Comparison of ENCODE assay signal across 10 cellular contexts in genomic region chr1:27000817-27001460, GRCh38. TPM values are rescaled to one million over a fixed set of nuclear protein-coding genes. Genes with fewer than 3 reads are reported as not detected.
DNase-seq lines count a peak whose midpoint lies in the region; ATAC-seq and TF ChIP-seq lines count a peak whose summit lies in the region.
"Had no signal": no experiment of that assay in that cellular context is flagged by ENCODE, and none has a peak within 500 bp of the region (broad histone marks: within the 10 kb centered on the region; RNA-seq: fewer than 3 reads in every experiment).

No MANE protein-coding gene starts in this region.

- TF ChIP-seq CTCF in AG04449 (IDR thresholded peaks at IDR 0.05; ENCODE audit: insufficient read depth, low read length, missing control alignments) (no peak), RWPE1 (conservative IDR thresholded peaks at IDR 0.05; ENCODE audit: low read depth) (no peak), osteoblast (IDR thresholded peaks at IDR 0.05; ENCODE audit: extremely low read depth, low read depth, low read length) (no peak)

- H3K36me3 ChIP-seq in osteoblast (ENCODE audit: insufficient read depth, low read length): no peaks in the 10 kb centered on the region

- no peaks in the 10 kb centered on the region for H3K9me3 Mint-ChIP-seq in activated CD4-positive, alpha-beta T cell treated with anti-CD3 and anti-CD28 coated beads, Interleukin-2, amount 10 ng/mL, durations not matched to agents 24 days and 14 days

- no peak overlapping the region for H3K4me3 Mint-ChIP-seq in activated CD4-positive, alpha-beta T cell treated with anti-CD3 and anti-CD28 coated beads, Interleukin-2, amount 10 ng/mL, durations not matched to agents 24 days and 14 days

- no peak overlapping the region for H3K27ac Mint-ChIP-seq in activated CD4-positive, alpha-beta T cell treated with anti-CD3 and anti-CD28 coated beads, Interleukin-2, amount 10 ng/mL, durations not matched to agents 24 days and 14 days

- H4K20me1 ChIP-seq in osteoblast (ENCODE audit: insufficient read depth, low read length): no peaks in the 10 kb centered on the region

- H3K79me2 ChIP-seq in osteoblast (ENCODE audit: insufficient read depth, low read length): no peaks in the 10 kb centered on the region

- H3K36me3 Mint-ChIP-seq in activated CD4-positive, alpha-beta T cell treated with anti-CD3 and anti-CD28 coated beads, Interleukin-2, amount 10 ng/mL, durations not matched to agents 24 days and 14 days (ENCODE audit: low read depth): no peaks in the 10 kb centered on the region

- H3K4me3 ChIP-seq in AG04449 (ENCODE audit: low read depth, low read length) (no peak overlapping the region), osteoblast (ENCODE audit: insufficient read depth, low read length) (no peak overlapping the region)

- intact Hi-C loops in activated CD4-positive, alpha-beta T cell treated with anti-CD3 and anti-CD28 coated beads, Interleukin-2, amount 10 ng/mL, durations not matched to agents 24 days and 14 days (cut with micrococcal nuclease): no loop called here

- H3K27ac ChIP-seq in RWPE1 (peak overlapping the region; percentile 99), osteoblast (ENCODE audit: low read depth, low read length) (peak overlapping the region; percentile 82)

- H3K4me1 Mint-ChIP-seq in activated CD4-positive, alpha-beta T cell treated with anti-CD3 and anti-CD28 coated beads, Interleukin-2, amount 10 ng/mL, durations not matched to agents 24 days and 14 days: peaks cover 8% of the 10 kb centered on the region

- H3K4me2 ChIP-seq in osteoblast (ENCODE audit: insufficient read depth, low read length): peak overlapping the region; percentile 50

- no peak for ATAC-seq in HG02981 (IDR thresholded peaks at IDR 0.05; ENCODE audit: unreplicated experiment)

- H3K27me3 ChIP-seq in osteoblast (ENCODE audit: insufficient read depth, low read length): no peaks in the 10 kb centered on the region

- DNase-seq in AG04449 (ENCODE audit: low read depth, low spot score) (peak; percentile 74), RWPE1 (ENCODE audit: low spot score) (no peak), fibroblast of gingiva (ENCODE audit: low read depth) (peak; percentile 40), osteoblast (ENCODE audit: insufficient read length, low spot score, missing footprints) (peak; percentile 97), cerebellar nuclear complex (lab: John Stamatoyannopoulos, UW) (no peak), ecto neural progenitor cell (ENCODE audit: low spot score) (no peak)
- DNase-seq in activated CD4-positive, alpha-beta T cell treated with anti-CD3 and anti-CD28 coated beads, Interleukin-2, amount 10 ng/mL, durations not matched to agents 24 days and 14 days: no peak
- DNase-seq: activated gamma-delta T cell treated with Interleukin-2 at 50 U/mL for 16 hours, NCI-H146 had no signal

- H2AFZ ChIP-seq in osteoblast (ENCODE audit: low read length): peak overlapping the region; percentile 53

- POLR2A ChIA-PET in AG04449 (lab: Yijun Ruan, JAX): interaction anchor here (0.6 to 3.1 kb wide), 2 partner anchors 12 to 1109 kb away, joined by 3 to 11 read pairs; partner anchors contain the start of gene TENT5B
- POLR2A ChIA-PET in RWPE1 (lab: Yijun Ruan, JAX; ENCODE audit: low non-redundant PET): no interaction called here

- H3K4me1 ChIP-seq in osteoblast (ENCODE audit: insufficient read depth, low read length): peaks cover 60% of the 10 kb centered on the region

- no peaks in the 10 kb centered on the region for H3K9me3 ChIP-seq in osteoblast (ENCODE audit: low read depth, low read length)

- H3K27me3 Mint-ChIP-seq in activated CD4-positive, alpha-beta T cell treated with anti-CD3 and anti-CD28 coated beads, Interleukin-2, amount 10 ng/mL, durations not matched to agents 24 days and 14 days: peaks cover 22% of the 10 kb centered on the region

- CTCF ChIA-PET in AG04449 (lab: Yijun Ruan, JAX) (interaction anchor here (2.3 to 9.7 kb wide), 4 partner anchors 9 to 95 kb away, joined by 9 to 122 read pairs (median 95); partner anchors contain the start of gene TENT5B), RWPE1 (lab: Yijun Ruan, JAX) (interaction anchor here (0.6 kb wide), 2 partner anchors 9 to 45 kb away, joined by 3 read pairs; no protein-coding TSS in a partner anchor)

RNA-seq across cellular contexts. Expression of gene TRNP1, which starts 7.4 kb away (rescaled TPM):
- total RNA-seq in osteoblast: 6.5 TPM in 2 replicates
- total RNA-seq in activated CD4-positive, alpha-beta T cell treated with anti-CD3 and anti-CD28 coated beads, Interleukin-2, amount 10 ng/mL, durations not matched to agents 24 days and 14 days: 1.3 and 2.2 TPM in 2 replicates

RNA-seq across cellular contexts. Expression of gene TENT5B, which starts 11.7 kb away (rescaled TPM):
- 10.0 and 11.2 TPM in 2 replicates for total RNA-seq in osteoblast
- not detected in 2 replicates for total RNA-seq in activated CD4-positive, alpha-beta T cell treated with anti-CD3 and anti-CD28 coated beads, Interleukin-2, amount 10 ng/mL, durations not matched to agents 24 days and 14 days

RNA-seq across cellular contexts. Expression of gene KDF1, which starts 40.7 kb away (rescaled TPM):
- total RNA-seq in osteoblast: not detected in 2 replicates
- total RNA-seq in activated CD4-positive, alpha-beta T cell treated with anti-CD3 and anti-CD28 coated beads, Interleukin-2, amount 10 ng/mL, durations not matched to agents 24 days and 14 days: not detected in 2 replicates

Comparison
In these comparisons a context has a peak if more than half of its experiments do, and no peak if none do; other contexts are left out.
1. DNase-seq: peak in AG04449 (single experiment), fibroblast of gingiva (single experiment) and osteoblast (single experiment); none in RWPE1 (single experiment), activated CD4-positive, alpha-beta T cell treated with anti-CD3 and anti-CD28 coated beads, Interleukin-2, amount 10 ng/mL, durations not matched to agents 24 days and 14 days (single experiment), cerebellar nuclear complex (0 of 2) and ecto neural progenitor cell (single experiment).
2. RNA of gene TENT5B, which starts 11.7 kb away (total RNA-seq): 10.0 to 11.2 TPM in osteoblast; not detected in activated CD4-positive, alpha-beta T cell treated with anti-CD3 and anti-CD28 coated beads, Interleukin-2, amount 10 ng/mL, durations not matched to agents 24 days and 14 days; every median in the first group is over 10 times any median in the second.